Comparison of ENCODE assay signal across 30 cellular contexts in the genomic region with DNA sequence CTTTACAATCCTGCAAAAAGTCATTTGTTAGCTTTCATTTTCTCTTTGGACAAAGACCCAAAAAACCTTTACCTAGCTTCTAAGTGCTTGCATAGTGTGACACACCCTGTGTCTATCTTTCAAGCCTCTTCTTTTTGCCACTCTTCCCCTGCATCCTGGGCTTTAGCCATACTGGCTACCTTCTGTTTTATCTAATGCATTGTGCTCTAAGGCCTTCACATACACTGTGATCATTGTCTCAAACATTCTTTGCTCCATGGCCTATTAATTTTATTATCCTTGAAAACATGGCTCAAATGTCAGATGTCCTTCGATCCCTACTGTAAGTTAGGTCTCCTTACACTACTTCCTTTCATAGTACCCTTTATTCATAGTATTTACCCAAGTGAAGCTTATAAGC.
A peak's percentile ranks its signal among the peaks of the same experiment; 100 is the strongest.
DNase-seq lines count a peak whose midpoint lies in the region; ATAC-seq and TF ChIP-seq lines count a peak whose summit lies in the region.
"Had no signal": no experiment of that assay in that cellular context is flagged by ENCODE, and none has a peak within 500 bp of the region (broad histone marks: within the 10 kb centered on the region; RNA-seq: fewer than 3 reads in every experiment).

No MANE protein-coding gene starts in this region.

- H3K36me3 Mint-ChIP-seq in nephron (ENCODE audit: low read depth) = peaks cover 53% of the 10 kb centered on the region

- H3K9ac ChIP-seq in fibroblast of lung (ENCODE audit: insufficient read depth, low read length) = no peak overlapping the region

- H3K27me3 ChIP-seq in AG04450 (ENCODE audit: control insufficient read depth, insufficient read depth, low read length) (no peaks in the 10 kb centered on the region), SJSA1 (replicated peaks) (no peaks in the 10 kb centered on the region), fibroblast of lung (ENCODE audit: control insufficient read depth, insufficient read depth, low read length) (no peaks in the 10 kb centered on the region)
- H3K27me3 ChIP-seq: heart left ventricle, ovary, Peyer's patch, testis had no signal

- no peak for ATAC-seq in GM21529 (IDR thresholded peaks at IDR 0.05; ENCODE audit: unreplicated experiment)
- ATAC-seq: esophagus mucosa; heart left ventricle; left ventricle myocardium superior; naive thymus-derived CD8-positive, alpha-beta T cell had no signal

- no peaks in the 10 kb centered on the region for H3K9me3 Mint-ChIP-seq in nephron
- H3K9me3 Mint-ChIP-seq: dendritic cell treated with granulocyte-macrophage colony-stimulating factor and Interleukin-4, amounts not matched to agents 40 ng/mL and 50 ng/mL, for 4 days; naive thymus-derived CD8-positive, alpha-beta T cell; stimulated activated naive CD8-positive, alpha-beta T cell treated with anti-CD3 and anti-CD28 coated beads, Interleukin-15, Interleukin-2, amounts not matched to agents 100 ng/mL and 50 ng/mL, for 24 hours had no signal

- H3K4me1 Mint-ChIP-seq in nephron = peaks cover 11% of the 10 kb centered on the region

- peaks cover 12% of the 10 kb centered on the region for H3K4me1 ChIP-seq in SJSA1 (replicated peaks)
- H3K4me1 ChIP-seq in fibroblast of lung (ENCODE audit: control insufficient read depth, extremely low read depth, insufficient read depth, low read length) = peaks cover 4% of the 10 kb centered on the region
- H3K4me1 ChIP-seq: heart left ventricle, Peyer's patch, testis had no signal

- H3K27me3 Mint-ChIP-seq in nephron (ENCODE audit: low read depth) = no peaks in the 10 kb centered on the region
- H3K27me3 Mint-ChIP-seq: dendritic cell treated with granulocyte-macrophage colony-stimulating factor and Interleukin-4, amounts not matched to agents 40 ng/mL and 50 ng/mL, for 4 days; naive thymus-derived CD8-positive, alpha-beta T cell; stimulated activated naive CD8-positive, alpha-beta T cell treated with anti-CD3 and anti-CD28 coated beads, Interleukin-15, Interleukin-2, amounts not matched to agents 100 ng/mL and 50 ng/mL, for 24 hours had no signal

- H2AFZ ChIP-seq in fibroblast of lung (ENCODE audit: low read length) = no peak overlapping the region

- H3K79me2 ChIP-seq in fibroblast of lung (ENCODE audit: control insufficient read depth, insufficient read depth, low read length) = no peaks in the 10 kb centered on the region

- no peak overlapping the region for H3K4me3 Mint-ChIP-seq in nephron
- H3K4me3 Mint-ChIP-seq: dendritic cell treated with granulocyte-macrophage colony-stimulating factor and Interleukin-4, amounts not matched to agents 40 ng/mL and 50 ng/mL, for 4 days; naive thymus-derived CD8-positive, alpha-beta T cell; stimulated activated naive CD8-positive, alpha-beta T cell treated with anti-CD3 and anti-CD28 coated beads, Interleukin-15, Interleukin-2, amounts not matched to agents 100 ng/mL and 50 ng/mL, for 24 hours had no signal

- POLR2A ChIA-PET in AG04450 (lab: Yijun Ruan, JAX) = interaction anchor here (0.7 kb wide), 1 partner anchor 8 kb away, joined by 4 read pairs; no protein-coding TSS in a partner anchor

- H3K27ac Mint-ChIP-seq in nephron = peak overlapping the region; percentile 89 to 95 (median 91)
- H3K27ac Mint-ChIP-seq: dendritic cell treated with granulocyte-macrophage colony-stimulating factor and Interleukin-4, amounts not matched to agents 40 ng/mL and 50 ng/mL, for 4 days; stimulated activated naive CD8-positive, alpha-beta T cell treated with anti-CD3 and anti-CD28 coated beads, Interleukin-15, Interleukin-2, amounts not matched to agents 100 ng/mL and 50 ng/mL, for 24 hours had no signal

- H3K9me3 ChIP-seq in AG04450 (ENCODE audit: control insufficient read depth, insufficient read depth, low read length) = no peaks in the 10 kb centered on the region
- no peaks in the 10 kb centered on the region for H3K9me3 ChIP-seq in SJSA1 (replicated peaks)
- no peaks in the 10 kb centered on the region for H3K9me3 ChIP-seq in fibroblast of lung (ENCODE audit: control insufficient read depth, insufficient read depth, low read depth, low read length)
- H3K9me3 ChIP-seq: Caco-2, heart left ventricle, ovary, Peyer's patch, testis had no signal

- H3K4me3 ChIP-seq in AG04450 (ENCODE audit: low read depth, low read length) (no peak overlapping the region), SJSA1 (no peak overlapping the region), fibroblast of lung (replicated peaks in 1 of 4; ENCODE audit: control extremely low read depth in 1 of 4, insufficient read depth in 1 of 4, low read depth in 3 of 4, low read length in 4 of 4) (no peak overlapping the region)
- H3K4me3 ChIP-seq: heart left ventricle, ovary, Peyer's patch, testis had no signal

- H3K27ac ChIP-seq in AG04450 (ENCODE audit: low read depth, low read length) (peak overlapping the region; percentile 65), SJSA1 (peak overlapping the region; percentile 60), fibroblast of lung (ENCODE audit: insufficient read depth, low read length) (peak overlapping the region; percentile 32)
- H3K27ac ChIP-seq: heart left ventricle, ovary, Peyer's patch, testis, WERI-Rb-1 had no signal

- no peak for DNase-seq in AG04450 (ENCODE audit: low read depth, low spot score)
- DNase-seq in SJSA1 (ENCODE audit: low read depth in 1 of 2, low spot score in 2 of 2) = no peak
- no peak for DNase-seq in fibroblast of lung (ENCODE audit: low read depth in 2 of 2)
- DNase-seq in amniotic stem cell (lab: John Stamatoyannopoulos, UW) = no peak
- no peak for DNase-seq in putamen (ENCODE audit: low spot score)
- DNase-seq: activated CD4-positive, alpha-beta T cell treated with anti-CD3 and anti-CD28 coated beads for 4 hours; activated gamma-delta T cell; Caco-2; central memory CD4-positive, alpha-beta T cell; DMS79 treated with DMSO at 0.1 percent for 48 hours; GDM1; heart left ventricle; left ventricle myocardium superior; midbrain; MV-4-11; naive thymus-derived CD8-positive, alpha-beta T cell; NCI-H146; NCI-H446; NCI-H82; ovary; Peyer's patch; SHP77 treated with DMSO at 0.1 percent for 48 hours; small intestine; testis; WERI-Rb-1 had no signal

- no peaks in the 10 kb centered on the region for H4K20me1 ChIP-seq in fibroblast of lung (ENCODE audit: control insufficient read depth, extremely low read depth, insufficient read depth, low read length)

- no peak for TF ChIP-seq CTCF in AG04450 (IDR thresholded peaks at IDR 0.05; ENCODE audit: low read depth, low read length)
- TF ChIP-seq CTCF in fibroblast of lung (conservative IDR thresholded peaks at IDR 0.05 in 1 of 2, IDR thresholded peaks at IDR 0.05 in 1 of 2; ENCODE audit: low read depth in 1 of 2, low read length in 2 of 2) = no peak
- no peak for TF ChIP-seq CTCF in nephron (IDR thresholded peaks at IDR 0.05; ENCODE audit: unreplicated experiment in 3 of 3)

- CTCF ChIA-PET in AG04450 (lab: Charles Lee) = interaction anchor here (1.0 to 8.4 kb wide), 3 partner anchors 8 to 13 kb away, joined by 3 to 129 read pairs (median 94); no protein-coding TSS in a partner anchor

- H3K4me2 ChIP-seq in fibroblast of lung (ENCODE audit: extremely low read depth, insufficient read depth, low read length) = peak overlapping the region; percentile 23

- H3K36me3 ChIP-seq in SJSA1 (peaks cover 41% of the 10 kb centered on the region), fibroblast of lung (ENCODE audit: control insufficient read depth, insufficient read depth, low read length) (peaks cover 4% of the 10 kb centered on the region)
- H3K36me3 ChIP-seq: ovary had no signal
